In the genomic region with DNA sequence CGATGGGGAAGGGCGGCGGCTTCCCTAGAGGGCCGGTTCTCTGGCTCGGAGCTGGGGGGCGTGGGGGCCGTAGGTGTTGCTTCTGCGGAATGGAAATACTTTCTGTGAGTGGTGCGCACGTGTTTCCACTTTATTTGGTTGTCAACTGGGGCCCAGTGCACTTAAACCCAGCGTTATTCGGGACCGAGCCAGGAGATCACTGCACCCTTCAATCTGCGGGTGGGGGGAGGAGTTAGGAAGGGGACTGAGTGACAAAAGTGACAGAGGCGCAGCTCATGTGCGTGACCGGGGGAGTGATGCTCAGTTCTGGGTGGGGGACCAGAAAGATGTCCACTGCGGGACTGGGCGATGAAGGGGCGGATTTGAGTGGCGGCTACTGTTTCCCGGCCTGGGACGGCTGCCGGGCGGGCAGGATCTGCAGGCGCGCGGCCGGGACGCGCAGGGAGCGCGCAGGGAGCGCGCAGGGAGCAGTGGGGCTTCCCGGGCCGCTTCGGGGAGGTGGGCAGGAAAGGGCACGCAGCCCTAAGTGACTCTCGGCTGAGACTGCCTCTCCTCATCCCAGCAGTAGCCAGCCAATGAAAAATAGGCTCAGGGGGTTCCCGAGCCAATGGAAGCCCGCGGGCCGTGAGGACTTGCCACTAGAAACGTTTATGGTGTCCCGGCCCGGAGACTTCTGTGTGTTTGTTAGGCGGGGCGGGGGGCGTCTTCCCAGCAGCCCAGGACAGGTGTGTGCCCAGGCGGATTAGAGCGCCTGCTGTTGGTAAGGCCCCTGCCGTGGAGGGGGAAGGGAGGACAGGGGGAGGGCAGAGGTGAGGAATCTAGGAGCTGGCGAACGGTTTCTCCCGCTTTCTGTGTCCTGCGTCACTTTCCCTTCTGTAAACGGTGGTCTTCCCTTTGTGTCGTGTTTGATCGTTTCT, we compare ENCODE assay signal across 8 cellular contexts. TPM values are rescaled to one million over a fixed set of nuclear protein-coding genes. Genes with fewer than 3 reads are reported as not detected.
DNase-seq lines count a peak whose midpoint lies in the region; ATAC-seq and TF ChIP-seq lines count a peak whose summit lies in the region.

No MANE protein-coding gene starts in this region.

- H3K4me3 Mint-ChIP-seq in nephron progenitor cell: peak overlapping the region; percentile 85

- H3K27me3 ChIP-seq in suprapubic skin: no peaks in the 10 kb centered on the region

- no peaks in the 10 kb centered on the region for H3K36me3 Mint-ChIP-seq in nephron progenitor cell (ENCODE audit: low read depth)

- no peaks in the 10 kb centered on the region for H3K9me3 ChIP-seq in suprapubic skin

- ATAC-seq in HG02852 (IDR thresholded peaks at IDR 0.05; ENCODE audit: unreplicated experiment): no peak

- TF ChIP-seq POLR2A in suprapubic skin (IDR thresholded peaks at IDR 0.05): no peak

- H3K4me3 ChIP-seq in fibroblast of pulmonary artery (replicated peaks; ENCODE audit: low read depth, low read length): peak overlapping the region; percentile 51
- peak overlapping the region; percentile 74 for H3K4me3 ChIP-seq in suprapubic skin

- peaks cover 29% of the 10 kb centered on the region for H3K4me1 Mint-ChIP-seq in nephron progenitor cell

- DNase-seq in NCI-H1417 (lab: John Stamatoyannopoulos, UW): peak; percentile 63 to 74 (median 74)
- DNase-seq in NCI-H1417 treated with DMSO at 0.1 percent for 48 hours (lab: John Stamatoyannopoulos, UW): no peak
- peak; percentile 54 for DNase-seq in NCI-H82 treated with DMSO at 0.1 percent for 48 hours (lab: John Stamatoyannopoulos, UW; ENCODE audit: unreplicated experiment)
- peak; percentile 31 for DNase-seq in activated T-helper 1 cell treated with Interleukin-2 at 50 U/mL for 16 hours (ENCODE audit: low read depth)
- peak; percentile 30 for DNase-seq in fibroblast of pulmonary artery (ENCODE audit: low read depth)
- peak; percentile 74 for DNase-seq in nephron progenitor cell
- peak; percentile 78 to 83 for DNase-seq in suprapubic skin (ENCODE audit: low spot score in 2 of 2)

- TF ChIP-seq CTCF in fibroblast of pulmonary artery (IDR thresholded peaks at IDR 0.05; ENCODE audit: low read length, missing control alignments): no peak
- TF ChIP-seq CTCF in nephron progenitor cell (IDR thresholded peaks at IDR 0.05): no peak
- no peak for TF ChIP-seq CTCF in suprapubic skin (IDR thresholded peaks at IDR 0.05)

- H3K9me3 Mint-ChIP-seq in nephron progenitor cell: no peaks in the 10 kb centered on the region

- peak overlapping the region; percentile 87 for H3K27ac ChIP-seq in suprapubic skin

- peak overlapping the region; percentile 13 for H3K27ac Mint-ChIP-seq in nephron progenitor cell

- peaks cover 46% of the 10 kb centered on the region for H3K4me1 ChIP-seq in suprapubic skin

- 6% methylated on average over 30 of the region's 60 CpGs for WGBS in suprapubic skin

- no peak for TF ChIP-seq EP300 in suprapubic skin (IDR thresholded peaks at IDR 0.05)

- H3K27me3 Mint-ChIP-seq in nephron progenitor cell (ENCODE audit: low read depth, poor library complexity): peaks cover 13% of the 10 kb centered on the region

- no peaks in the 10 kb centered on the region for H3K36me3 ChIP-seq in suprapubic skin

RNA-seq across cellular contexts. Expression of gene KDM7A, which starts 54.3 kb away (rescaled TPM):
- 100 to 1,000 TPM in 1 of 4 donors, 10 to 100 TPM in 3; 29.0 to 104 (median 35.1) TPM for total RNA-seq in suprapubic skin
